8 cellular contexts compared by ENCODE assay signal in the genomic region with DNA sequence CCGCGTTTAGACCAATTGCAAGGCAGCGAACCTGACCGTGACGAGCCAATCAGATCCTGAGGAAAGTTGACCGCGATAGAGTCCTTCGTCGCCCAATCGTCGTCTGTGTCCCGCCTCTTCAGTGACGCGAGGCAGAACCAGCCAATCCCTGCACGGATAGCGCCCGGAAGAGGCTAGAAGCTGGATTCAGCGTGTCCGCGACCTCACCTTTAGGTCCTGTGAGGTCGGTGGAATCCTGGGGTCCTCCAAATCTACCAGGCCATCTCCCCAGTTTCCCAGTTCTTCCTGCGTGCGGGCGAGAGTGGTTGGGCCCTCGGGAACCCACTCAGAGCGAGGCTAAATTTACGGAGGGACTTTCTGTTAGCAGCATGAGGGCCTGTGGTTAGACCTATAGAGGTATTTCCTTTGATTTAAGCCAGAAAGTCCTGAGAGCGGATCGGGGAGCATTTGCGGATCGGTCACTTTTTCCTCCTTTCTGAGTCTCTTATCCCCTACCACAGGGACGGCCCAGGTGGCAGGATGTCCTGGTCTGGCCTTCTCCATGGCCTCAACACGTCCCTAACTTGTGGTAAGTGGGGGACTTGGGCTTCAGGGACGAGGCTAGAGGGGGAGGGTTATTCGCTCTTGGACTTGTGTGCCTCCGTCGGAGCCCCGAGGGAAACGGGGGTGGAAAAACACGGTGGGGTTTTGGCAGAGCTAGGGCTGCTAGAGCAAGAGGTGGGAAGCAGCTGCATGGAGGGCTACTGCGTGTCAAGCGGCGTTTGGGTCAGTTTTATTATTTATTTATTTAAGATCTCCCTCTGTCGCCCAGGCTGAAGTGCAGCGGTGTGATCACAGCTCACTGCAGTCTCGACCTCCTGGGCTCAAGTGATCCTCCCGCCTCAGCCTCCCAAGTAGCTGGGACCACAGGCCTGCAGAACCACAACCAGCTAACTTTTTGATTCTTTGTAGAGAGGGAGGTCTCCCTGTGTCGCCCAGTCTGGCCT. TPM values are rescaled to one million over a fixed set of nuclear protein-coding genes. Genes with fewer than 3 reads are reported as not detected.
DNase-seq lines count a peak whose midpoint lies in the region; ATAC-seq and TF ChIP-seq lines count a peak whose summit lies in the region.

A gene (plus strand): TSS at position 169 of the 986 bp plus-strand sequence. CDS start 351 bp downstream, at position 520.

- H3K9me3 Mint-ChIP-seq in activated B cell treated with CpG ODN at 0.5 μM for 24 hours = peaks cover 2% of the 10 kb centered on the region

- H3K27me3 Mint-ChIP-seq in activated B cell treated with CpG ODN at 0.5 μM for 24 hours = no peaks in the 10 kb centered on the region

- peak within 1 kb of the TSS; percentile 97 for H3K4me3 Mint-ChIP-seq in activated B cell treated with CpG ODN at 0.5 μM for 24 hours

- CTCF ChIA-PET in activated B cell treated with CpG ODN at 0.5 μM for 24 hours (lab: Charles Lee) = interaction anchor here (0.6 to 3.5 kb wide), 23 partner anchors 31 to 528 kb away, joined by 3 to 25 read pairs (median 3); a partner anchor contains a TSS

- peak; percentile 97 to 98 for DNase-seq in AML-193 (lab: John Stamatoyannopoulos, UW)
- DNase-seq in NCI-H345 (lab: John Stamatoyannopoulos, UW) = peak; percentile 100
- DNase-seq in activated B cell treated with CpG ODN at 0.5 μM for 24 hours = no peak
- peak; percentile 100 for DNase-seq in dedifferentiated amniotic fluid mesenchymal stem cell (ENCODE audit: extremely low spot score)
- DNase-seq in left colon = peak; percentile 99
- peak; percentile 98 for DNase-seq in stimulated activated CD4-positive, alpha-beta T cell treated with anti-CD3 and anti-CD28 coated beads, Interleukin-2, amount 100 ng/mL, for 24 hours

- ATAC-seq in GM18909 (IDR thresholded peaks at IDR 0.05; ENCODE audit: poor library complexity, unreplicated experiment) = peak; percentile 90
- peak; percentile 85 for ATAC-seq in HG03159 (IDR thresholded peaks at IDR 0.05; ENCODE audit: unreplicated experiment)
- ATAC-seq in activated B cell treated with CpG ODN at 0.5 μM for 24 hours (ENCODE audit: low read depth) = peak; percentile 91
- peak; percentile 96 for ATAC-seq in left colon

- peaks cover 34% of the 10 kb centered on the region for H3K4me1 Mint-ChIP-seq in activated B cell treated with CpG ODN at 0.5 μM for 24 hours

- H3K27ac Mint-ChIP-seq in activated B cell treated with CpG ODN at 0.5 μM for 24 hours = peak within 1 kb of the TSS; percentile 98

- intact Hi-C loops in activated B cell treated with CpG ODN at 0.5 μM for 24 hours (cut with micrococcal nuclease) = loop anchor here (1.0 to 10.0 kb wide), 18 partner anchors 32 to 1026 kb away; a partner anchor contains a TSS
- intact Hi-C loops in left colon (cut with DNase I, micrococcal nuclease) = no loop called here

- peaks cover 41% of the 10 kb centered on the region for H3K36me3 Mint-ChIP-seq in activated B cell treated with CpG ODN at 0.5 μM for 24 hours (ENCODE audit: low read depth)

- no peak for TF ChIP-seq CTCF in activated B cell treated with CpG ODN at 0.5 μM for 24 hours (IDR thresholded peaks at IDR 0.05)

- POLR2A ChIA-PET in activated B cell treated with CpG ODN at 0.5 μM for 24 hours (lab: Charles Lee) = interaction anchor here (0.6 to 2.8 kb wide), 24 partner anchors 9 to 1533 kb away, joined by 3 to 24 read pairs (median 6); a partner anchor contains a TSS

RNA-seq across cellular contexts. Expression of the gene that starts here (rescaled TPM):
- 51.6 and 57.0 TPM in 2 replicates for total RNA-seq in activated B cell treated with CpG ODN at 0.5 μM for 24 hours
- total RNA-seq in left colon = 10 to 100 TPM; 36.3 to 50.4 TPM
